Comparison of ENCODE assay signal across 8 cellular contexts in genomic region chr2:64213607-64214275, GRCh38.
A peak's percentile ranks its signal among the peaks of the same experiment; 100 is the strongest.
DNase-seq lines count a peak whose midpoint lies in the region; ATAC-seq and TF ChIP-seq lines count a peak whose summit lies in the region.

No MANE protein-coding gene starts in this region.

- H3K9me3 ChIP-seq in right atrium auricular region: no peaks in the 10 kb centered on the region

- peak overlapping the region; percentile 67 to 68 for H3K27ac ChIP-seq in right atrium auricular region

- peak; percentile 45 for ATAC-seq in GM18511 (IDR thresholded peaks at IDR 0.05; ENCODE audit: unreplicated experiment)
- ATAC-seq in GM21717 (IDR thresholded peaks at IDR 0.05; ENCODE audit: unreplicated experiment): peak; percentile 55

- TF ChIP-seq POLR2A in lower leg skin (IDR thresholded peaks at IDR 0.05): no peak

- no peaks in the 10 kb centered on the region for H3K36me3 ChIP-seq in right atrium auricular region

- 64 to 70% methylated on average over 5 of the region's 5 CpGs for WGBS in lower leg skin, 2 donors

- H3K27me3 ChIP-seq in right atrium auricular region: no peaks in the 10 kb centered on the region

- intact Hi-C loops in lower leg skin (cut with DNase I; ENCODE audit: low total_unique reads): no loop called here

- no peak for TF ChIP-seq CTCF in right atrium auricular region (IDR thresholded peaks at IDR 0.05)
- no peak for TF ChIP-seq CTCF in lower leg skin (IDR thresholded peaks at IDR 0.05)

- no peak overlapping the region for H3K4me3 ChIP-seq in right atrium auricular region
- no peak overlapping the region for H3K4me3 ChIP-seq in lower leg skin (ENCODE audit: low read depth, poor library complexity, severe bottlenecking)

- H3K4me1 ChIP-seq in right atrium auricular region: peaks cover 0 to 18% of the 10 kb centered on the region in 2 donors

- peak; percentile 25 for DNase-seq in NCI-H146 treated with DMSO at 0.1 percent for 48 hours (lab: John Stamatoyannopoulos, UW; ENCODE audit: unreplicated experiment)
- DNase-seq in right atrium auricular region (ENCODE audit: low spot score): no peak
- DNase-seq in lower leg skin (ENCODE audit: low spot score in 2 of 2): no peak
- no peak for DNase-seq in NCI-H748 treated with DMSO at 0.1 percent for 48 hours (lab: John Stamatoyannopoulos, UW)
- no peak for DNase-seq in activated CD4-positive, alpha-beta T cell treated with anti-CD3 and anti-CD28 coated beads, Interleukin-2, amount 50 U/mL, for 4 hours
- DNase-seq in midbrain (lab: John Stamatoyannopoulos, UW): no peak
